ENCODE assay signal across 1 cellular context in the genomic region with DNA sequence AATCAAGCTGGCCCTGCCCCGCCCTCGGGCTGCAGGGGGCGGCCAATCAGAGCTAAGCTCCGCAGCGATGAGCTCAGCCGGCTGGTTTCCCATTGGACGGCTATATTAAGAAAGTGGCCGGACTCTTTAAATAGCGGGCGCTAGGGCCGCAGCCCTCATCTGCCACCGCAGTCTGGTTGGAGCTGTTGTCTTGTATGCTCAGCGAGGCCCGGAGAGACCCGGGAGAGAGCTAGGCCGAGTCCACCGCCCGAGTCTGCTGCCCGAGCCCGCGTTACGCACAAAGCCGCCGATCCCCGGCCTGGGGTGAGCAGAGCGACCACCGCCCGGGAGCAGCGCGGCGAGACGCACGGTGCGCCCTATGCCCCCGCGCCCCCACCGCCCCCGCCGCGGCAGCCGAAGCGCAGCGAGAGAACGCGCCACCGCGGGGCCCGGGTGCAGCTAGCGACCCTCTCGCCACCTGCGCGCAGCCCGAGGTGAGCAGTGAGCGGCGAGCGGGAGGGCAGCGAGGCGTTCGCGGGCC.
TF ChIP-seq lines count a peak whose summit lies in the region.

Gene RHOB, plus strand, starts transcription at position 158 of the 520 bp plus-strand sequence. CDS start 392 bp downstream, outside the sequence.

TF ChIP-seq in H1, 55 proteins besides CTCF, POLR2A, EP300 and RAD21:
- TF ChIP-seq SIN3A (conservative IDR thresholded peaks at IDR 0.05 in 1 of 2, IDR thresholded peaks at IDR 0.05 in 1 of 2; ENCODE audit: low read depth in 1 of 2, low read length in 2 of 2) = 0 out of 4 replicates have a peak, but pooled peaks of 1 of the 2 experiments have one; percentile 2
- peak; percentile 14; the same call in 1 of the 2 replicates for TF ChIP-seq EGR1 (IDR thresholded peaks at IDR 0.05; ENCODE audit: borderline replicate concordance, low read depth, low read length)
- TF ChIP-seq TAF7 (optimal IDR thresholded peaks at IDR 0.05; ENCODE audit: borderline replicate concordance, low read depth, low read length) = peak; percentile 89
- TF ChIP-seq SIRT6 (IDR thresholded peaks at IDR 0.05; ENCODE audit: low read length) = no peak
- no peak for TF ChIP-seq SP4 (IDR thresholded peaks at IDR 0.05; ENCODE audit: low read length)
- peak; percentile 98 for TF ChIP-seq TBP (IDR thresholded peaks at IDR 0.05; ENCODE audit: low read depth, low read length)
- peak; percentile 61; the same call in 1 of the 2 replicates for TF ChIP-seq JUN (IDR thresholded peaks at IDR 0.05; ENCODE audit: low read depth, low read length)
- TF ChIP-seq PHF8 (conservative IDR thresholded peaks at IDR 0.05; ENCODE audit: low read depth, low read length) = peak; percentile 84
- peak; percentile 76; the same call in 1 of the 2 replicates for TF ChIP-seq SP1 (IDR thresholded peaks at IDR 0.05; ENCODE audit: low read depth, low read length)
- TF ChIP-seq BCL11A (IDR thresholded peaks at IDR 0.05; ENCODE audit: low read depth in 2 of 2, low read length in 2 of 2) = no peak
- TF ChIP-seq, protein P1, sequence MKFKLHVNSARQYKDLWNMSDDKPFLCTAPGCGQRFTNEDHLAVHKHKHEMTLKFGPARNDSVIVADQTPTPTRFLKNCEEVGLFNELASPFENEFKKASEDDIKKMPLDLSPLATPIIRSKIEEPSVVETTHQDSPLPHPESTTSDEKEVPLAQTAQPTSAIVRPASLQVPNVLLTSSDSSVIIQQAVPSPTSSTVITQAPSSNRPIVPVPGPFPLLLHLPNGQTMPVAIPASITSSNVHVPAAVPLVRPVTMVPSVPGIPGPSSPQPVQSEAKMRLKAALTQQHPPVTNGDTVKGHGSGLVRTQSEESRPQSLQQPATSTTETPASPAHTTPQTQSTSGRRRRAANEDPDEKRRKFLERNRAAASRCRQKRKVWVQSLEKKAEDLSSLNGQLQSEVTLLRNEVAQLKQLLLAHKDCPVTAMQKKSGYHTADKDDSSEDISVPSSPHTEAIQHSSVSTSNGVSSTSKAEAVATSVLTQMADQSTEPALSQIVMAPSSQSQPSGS (IDR thresholded peaks at IDR 0.05; ENCODE audit: low read length) = peak; percentile 84
- peak; percentile 58 for TF ChIP-seq ASH2L (IDR thresholded peaks at IDR 0.05; ENCODE audit: low read length)
- 0 out of 2 replicates have a peak, but pooled peaks have one; percentile 38 for TF ChIP-seq RBBP5 (IDR thresholded peaks at IDR 0.05; ENCODE audit: borderline replicate concordance, low read depth, low read length)
- peak; percentile 98 for TF ChIP-seq POLR2AphosphoS5 (IDR thresholded peaks at IDR 0.05; ENCODE audit: low read depth, low read length)
- no peak for TF ChIP-seq MAFK (IDR thresholded peaks at IDR 0.05; ENCODE audit: low read depth, low read length)
- peak; percentile 67; the same call in 1 of the 2 replicates for TF ChIP-seq JUND (IDR thresholded peaks at IDR 0.05; ENCODE audit: low read length)
- peak; percentile 98 for TF ChIP-seq TAF1 (IDR thresholded peaks at IDR 0.05; ENCODE audit: low read depth, low read length)
- TF ChIP-seq GTF2F1 (IDR thresholded peaks at IDR 0.05; ENCODE audit: borderline replicate concordance, low read depth, low read length) = peak; percentile 95
